In the genomic region with DNA sequence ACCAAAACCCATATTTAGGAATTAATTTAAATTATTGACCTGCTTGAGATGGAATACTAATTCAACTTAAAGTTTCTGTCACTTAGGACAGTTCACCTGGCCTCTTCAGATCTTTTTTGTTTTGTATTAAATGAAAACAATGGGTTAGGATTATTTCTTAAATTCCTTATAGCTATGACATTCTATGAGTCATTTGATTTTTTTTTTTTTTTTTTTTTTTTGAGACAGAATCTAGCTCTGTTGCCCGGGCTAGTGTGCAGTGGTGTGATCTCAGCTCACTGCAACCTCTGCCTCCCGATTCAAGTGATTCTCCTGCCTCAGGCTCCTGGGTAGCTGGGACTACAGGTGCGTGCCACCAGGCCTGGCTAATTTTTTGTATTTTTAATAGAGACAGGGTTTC, we compare ENCODE assay signal across 7 cellular contexts.
A peak's percentile ranks its signal among the peaks of the same experiment; 100 is the strongest.
DNase-seq lines count a peak whose midpoint lies in the region; ATAC-seq and TF ChIP-seq lines count a peak whose summit lies in the region.
"Not testable (repeated sequence)": the region's sequence is repeated elsewhere in the genome, so short reads cannot be mapped to it uniquely, and the experiment has no call there.

No MANE protein-coding gene starts in this region.

- WGBS in mammary epithelial cell (ENCODE audit: low coverage, missing lambda C conversion rate): 22% methylated on average over 3 of the region's 3 CpGs

- not testable (repeated sequence) for H3K4me2 ChIP-seq in PC-9
- H3K4me2 ChIP-seq in mammary epithelial cell (ENCODE audit: insufficient read depth, low read depth, low read length): peak overlapping the region; percentile 34

- dilution Hi-C loops in mammary epithelial cell (cut with HindIII; ENCODE audit: low sequenced_read_pairs): not testable (repeated sequence)

- DNase-seq in HT1080 (ENCODE audit: low read depth) (peak; percentile 62), PC-9 (peak; percentile 30 to 57), mammary epithelial cell (peak; percentile 67), epithelial cell of esophagus (ENCODE audit: low read depth) (peak; percentile 72), foreskin keratinocyte (peak; percentile 55 to 71), kidney tubule cell (ENCODE audit: low spot score) (peak; percentile 34)
- DNase-seq in RWPE2 (ENCODE audit: low spot score): not testable (repeated sequence)

- H3K79me2 ChIP-seq in PC-9 (ENCODE audit: low read depth); mammary epithelial cell (ENCODE audit: insufficient read depth, low read length): not testable (repeated sequence)

- H4K20me1 ChIP-seq in PC-9 (ENCODE audit: insufficient read depth); mammary epithelial cell (ENCODE audit: insufficient read depth, low read length): not testable (repeated sequence)

- not testable (repeated sequence) for H3K9me2 ChIP-seq in PC-9 (ENCODE audit: insufficient read depth)

- H3K4me1 ChIP-seq in PC-9 (replicated peaks; ENCODE audit: insufficient read depth): not testable (repeated sequence)
- H3K4me1 ChIP-seq in RWPE2 (ENCODE audit: insufficient read depth, poor library complexity, severe bottlenecking) (peaks cover 50% of the 10 kb centered on the region), mammary epithelial cell (ENCODE audit: insufficient read depth, low read length) (peaks cover 44% of the 10 kb centered on the region), foreskin keratinocyte (peaks cover 44% of the 10 kb centered on the region)

- in situ Hi-C loops in mammary epithelial cell (cut with MboI; ENCODE audit: low sequenced_read_pairs in 2 of 2): not testable (repeated sequence)

- not testable (repeated sequence) for H3K9me3 ChIP-seq in PC-9 (ENCODE audit: insufficient read depth, low read depth); RWPE2 (ENCODE audit: severe bottlenecking); mammary epithelial cell (replicated peaks; ENCODE audit: insufficient read depth, low read length)

- TF ChIP-seq CTCF in PC-9 (conservative IDR thresholded peaks at IDR 0.05); RWPE2 (IDR thresholded peaks at IDR 0.05; ENCODE audit: poor library complexity, severe bottlenecking); mammary epithelial cell (conservative IDR thresholded peaks at IDR 0.05 in 1 of 2, IDR thresholded peaks at IDR 0.05 in 1 of 2; ENCODE audit: extremely low read depth in 1 of 2, insufficient read depth in 1 of 2, low read depth in 1 of 2, low read length in 2 of 2); epithelial cell of esophagus (IDR thresholded peaks at IDR 0.05; ENCODE audit: insufficient read depth, low read depth, low read length, missing control alignments); foreskin keratinocyte (conservative IDR thresholded peaks at IDR 0.05): not testable (repeated sequence)

- CTCF ChIA-PET in PC-9 (lab: Charles Lee): interaction anchor here (0.6 kb wide), 2 partner anchors 14 to 351 kb away, joined by 3 read pairs; no protein-coding TSS in a partner anchor
- CTCF ChIA-PET in mammary epithelial cell (lab: Charles Lee; ENCODE audit: low non-redundant PET): not testable (repeated sequence)

- POLR2A ChIA-PET in PC-9 (lab: Charles Lee; ENCODE audit: unreplicated experiment): not testable (repeated sequence)

- H3K4me3 ChIP-seq in PC-9; RWPE2 (ENCODE audit: severe bottlenecking); mammary epithelial cell (replicated peaks in 1 of 3; ENCODE audit: insufficient read depth in 1 of 3, low read depth in 2 of 3, low read length in 3 of 3); epithelial cell of esophagus (ENCODE audit: low read length): not testable (repeated sequence)

- H3K27ac ChIP-seq in PC-9 (0 out of 2 replicates have a peak overlapping the region, but pooled peaks have one; percentile 36), RWPE2 (ENCODE audit: poor library complexity, severe bottlenecking) (peak overlapping the region; percentile 43), mammary epithelial cell (ENCODE audit: insufficient read depth, low read depth, low read length) (peak overlapping the region; percentile 59)
- H3K27ac ChIP-seq in foreskin keratinocyte: not testable (repeated sequence)

- intact Hi-C loops in PC-9 (cut with micrococcal nuclease; ENCODE audit: unreplicated experiment); mammary epithelial cell (cut with micrococcal nuclease): not testable (repeated sequence)

- H3F3A ChIP-seq in PC-9 (ENCODE audit: insufficient read depth, low read depth): peaks cover 17% of the 10 kb centered on the region

- H3K27me3 ChIP-seq in PC-9 (ENCODE audit: insufficient read depth, low read depth); RWPE2 (ENCODE audit: insufficient read depth, poor library complexity, severe bottlenecking); mammary epithelial cell (ENCODE audit: insufficient read depth, low read length); foreskin keratinocyte: not testable (repeated sequence)

- not testable (repeated sequence) for H3K9ac ChIP-seq in mammary epithelial cell (ENCODE audit: insufficient read depth, low read length)

- BruUV-seq in PC-9 (replicated peaks; lab: Mats Ljungman, UMichigan); mammary epithelial cell (replicated peaks; lab: Mats Ljungman, UMichigan): not testable (repeated sequence)

- not testable (repeated sequence) for H2AFZ ChIP-seq in PC-9; mammary epithelial cell (ENCODE audit: low read depth, low read length)

- H3K36me3 ChIP-seq in PC-9 (ENCODE audit: low read depth); RWPE2 (ENCODE audit: low read depth); mammary epithelial cell (ENCODE audit: insufficient read depth, low read length): not testable (repeated sequence)

- peak; percentile 4; the same call in 2 of the 3 replicates for ATAC-seq in RWPE2 (ENCODE audit: low read depth)
- peak; percentile 51 for ATAC-seq in foreskin keratinocyte
